9 cellular contexts compared by ENCODE assay signal in genomic region chr3:1082024-1082633, GRCh38. TPM values are rescaled to one million over a fixed set of nuclear protein-coding genes. Genes with fewer than 3 reads are reported as not detected.
A peak's percentile ranks its signal among the peaks of the same experiment; 100 is the strongest.
DNase-seq lines count a peak whose midpoint lies in the region; ATAC-seq and TF ChIP-seq lines count a peak whose summit lies in the region.
"Had no signal": no experiment of that assay in that cellular context is flagged by ENCODE, and none has a peak within 500 bp of the region (broad histone marks: within the 10 kb centered on the region; RNA-seq: fewer than 3 reads in every experiment).

No MANE protein-coding gene starts in this region.

- no peak for TF ChIP-seq EP300 in suprapubic skin (IDR thresholded peaks at IDR 0.05)

- peak; percentile 72 for ATAC-seq in GM21619 (IDR thresholded peaks at IDR 0.05; ENCODE audit: unreplicated experiment)
- no peak for ATAC-seq in esophagus mucosa
- no peak for ATAC-seq in GM19397 (IDR thresholded peaks at IDR 0.05; ENCODE audit: unreplicated experiment)

- no peaks in the 10 kb centered on the region for H3K27me3 Mint-ChIP-seq in endodermal cell (ENCODE audit: insufficient read depth)
- peaks cover 1% of the 10 kb centered on the region for H3K27me3 Mint-ChIP-seq in osteocyte (ENCODE audit: unreplicated experiment)

- H3K4me3 ChIP-seq in endodermal cell (ENCODE audit: low read length), result no peak overlapping the region
- H3K4me3 ChIP-seq in suprapubic skin, result no peak overlapping the region

- H3K27ac Mint-ChIP-seq in endodermal cell (no peak overlapping the region), osteocyte (ENCODE audit: unreplicated experiment) (no peak overlapping the region)

- H3K9ac ChIP-seq in endodermal cell (ENCODE audit: extremely low read depth, low read length, poor library complexity, severe bottlenecking), result no peak overlapping the region

- H3K27me3 ChIP-seq in endodermal cell (ENCODE audit: control insufficient read depth, insufficient read depth, low read length, poor library complexity, severe bottlenecking), result no peaks in the 10 kb centered on the region
- no peaks in the 10 kb centered on the region for H3K27me3 ChIP-seq in suprapubic skin
- H3K27me3 ChIP-seq: neutrophil had no signal

- H3K27ac ChIP-seq in endodermal cell (ENCODE audit: low read depth, low read length) (no peak overlapping the region), suprapubic skin (no peak overlapping the region)
- H3K27ac ChIP-seq: neutrophil had no signal

- DNase-seq in GDM1 (lab: John Stamatoyannopoulos, UW) (peak; percentile 0), NCI-H526 treated with DMSO at 0.1 percent for 48 hours (lab: John Stamatoyannopoulos, UW) (peak; percentile 49), endodermal cell (peak; percentile 80), osteocyte (ENCODE audit: extremely low spot score, unreplicated experiment) (no peak), suprapubic skin (ENCODE audit: low spot score in 2 of 2) (no peak)

- 13 to 60% methylated on average over 1 to 2 of the region's 2 CpGs for WGBS in endodermal cell (ENCODE audit: insufficient coverage in 1 of 2, insufficient read length in 1 of 2), 2 experiments
- WGBS in suprapubic skin, result 61% methylated on average over 2 of the region's 2 CpGs

- H3K36me3 Mint-ChIP-seq in endodermal cell (ENCODE audit: low read depth), result no peaks in the 10 kb centered on the region
- H3K36me3 Mint-ChIP-seq in osteocyte (ENCODE audit: unreplicated experiment), result no peaks in the 10 kb centered on the region

- H3K4me1 ChIP-seq in endodermal cell (ENCODE audit: control insufficient read depth, insufficient read depth, low read length) (no peaks in the 10 kb centered on the region), suprapubic skin (no peaks in the 10 kb centered on the region)

- H3K9me3 Mint-ChIP-seq in endodermal cell (no peaks in the 10 kb centered on the region), osteocyte (ENCODE audit: unreplicated experiment) (no peaks in the 10 kb centered on the region)

- TF ChIP-seq CTCF in endodermal cell (conservative IDR thresholded peaks at IDR 0.05) (peak; percentile 92), osteocyte (IDR thresholded peaks at IDR 0.05) (peak; percentile 90), suprapubic skin (IDR thresholded peaks at IDR 0.05) (peak in 1 of 2 donors; percentile 49)

- no peak overlapping the region for H3K4me3 Mint-ChIP-seq in endodermal cell
- no peak overlapping the region for H3K4me3 Mint-ChIP-seq in osteocyte (ENCODE audit: unreplicated experiment)

- no peak for TF ChIP-seq POLR2A in suprapubic skin (IDR thresholded peaks at IDR 0.05)

- peaks cover 5% of the 10 kb centered on the region for H3K4me1 Mint-ChIP-seq in endodermal cell
- peaks cover 33% of the 10 kb centered on the region for H3K4me1 Mint-ChIP-seq in osteocyte (ENCODE audit: unreplicated experiment)

- H3K9me3 ChIP-seq in endodermal cell (ENCODE audit: control insufficient read depth, low read length) (peaks cover 35% of the 10 kb centered on the region), suprapubic skin (no peaks in the 10 kb centered on the region)
- H3K9me3 ChIP-seq: neutrophil had no signal

- H3K36me3 ChIP-seq in endodermal cell (ENCODE audit: control insufficient read depth, insufficient read depth, low read length) (no peaks in the 10 kb centered on the region), suprapubic skin (no peaks in the 10 kb centered on the region)
- H3K36me3 ChIP-seq: neutrophil had no signal

RNA-seq across cellular contexts. Expression of gene CNTN6, which starts 10.7 kb away (rescaled TPM):
- under 1 TPM; 0.31 to 0.51 TPM for total RNA-seq in endodermal cell
- 0.93 TPM for polyA plus RNA-seq in endodermal cell (2013, experiment 1 of 2)
- polyA plus RNA-seq in endodermal cell (2013, experiment 2 of 2), result 0.99 TPM
- total RNA-seq in osteocyte, result 27.5 and 28.8 TPM in 2 replicates
- not detected for total RNA-seq in esophagus mucosa
- not detected for total RNA-seq in suprapubic skin

Comparison
In these comparisons a context has a peak if more than half of its experiments do, and no peak if none do; other contexts are left out.
1. DNase-seq: peak in GDM1 (single experiment), NCI-H526 treated with DMSO at 0.1 percent for 48 hours (single experiment) and endodermal cell (single experiment); none in osteocyte (single experiment) and suprapubic skin (0 of 2).
2. RNA of gene CNTN6, which starts 10.7 kb away (total RNA-seq): 27.5 to 28.8 TPM in osteocyte; 0.31 to 0.51 TPM in endodermal cell, not detected in esophagus mucosa (single experiment) and not detected in suprapubic skin; every median in the first group is over 10 times any median in the second.